8 cellular contexts compared by ENCODE assay signal in genomic region chr17:35947156-35947585, GRCh38. TPM values are rescaled to one million over a fixed set of nuclear protein-coding genes. Genes with fewer than 3 reads are reported as not detected.
DNase-seq lines count a peak whose midpoint lies in the region; ATAC-seq and TF ChIP-seq lines count a peak whose summit lies in the region.

No MANE protein-coding gene starts in this region.

- H3K9me3 ChIP-seq in OCI-LY1 (ENCODE audit: low read length) (no peaks in the 10 kb centered on the region), gastroesophageal sphincter (no peaks in the 10 kb centered on the region)

- H4K20me1 ChIP-seq in OCI-LY1 (ENCODE audit: insufficient read depth, low read length): no peaks in the 10 kb centered on the region

- no peaks in the 10 kb centered on the region for H3K9me3 Mint-ChIP-seq in activated T-cell treated with anti-CD3 and anti-CD28 coated beads, Interleukin-2, amount 50 U/mL, for 72 hours

- no peak for TF ChIP-seq POLR2A in gastroesophageal sphincter (IDR thresholded peaks at IDR 0.05)

- no peaks in the 10 kb centered on the region for H3F3A ChIP-seq in OCI-LY1 (ENCODE audit: insufficient read depth, low read length)

- peak; percentile 50 for DNase-seq in CMK (ENCODE audit: low read depth)
- DNase-seq in HK-2 (ENCODE audit: unreplicated experiment): peak; percentile 38
- peak; percentile 52 to 55 for DNase-seq in activated T-cell treated with anti-CD3 and anti-CD28 coated beads, Interleukin-2, amount 50 U/mL, for 72 hours
- peak; percentile 54 for DNase-seq in retina
- no peak for DNase-seq in posterior vena cava (ENCODE audit: low spot score)
- DNase-seq in T1000 (lab: John Stamatoyannopoulos, UW): no peak

- no peaks in the 10 kb centered on the region for H3K9me2 ChIP-seq in OCI-LY1 (ENCODE audit: low read depth, low read length)

- no peak overlapping the region for H3K27ac Mint-ChIP-seq in activated T-cell treated with anti-CD3 and anti-CD28 coated beads, Interleukin-2, amount 50 U/mL, for 72 hours

- TF ChIP-seq EP300 in gastroesophageal sphincter (IDR thresholded peaks at IDR 0.05): no peak

- H3K27ac ChIP-seq in OCI-LY1 (ENCODE audit: low read depth, low read length, poor library complexity, severe bottlenecking): no peak overlapping the region
- no peak overlapping the region for H3K27ac ChIP-seq in gastroesophageal sphincter

- no peaks in the 10 kb centered on the region for H3K27me3 Mint-ChIP-seq in activated T-cell treated with anti-CD3 and anti-CD28 coated beads, Interleukin-2, amount 50 U/mL, for 72 hours (ENCODE audit: low read depth)

- H3K79me2 ChIP-seq in OCI-LY1 (ENCODE audit: insufficient read depth, low read length): no peaks in the 10 kb centered on the region

- H3K4me2 ChIP-seq in OCI-LY1 (ENCODE audit: low read length): no peak overlapping the region

- no peaks in the 10 kb centered on the region for H3K27me3 ChIP-seq in OCI-LY1 (ENCODE audit: insufficient read depth, low read length)
- H3K27me3 ChIP-seq in gastroesophageal sphincter: peaks cover 3% of the 10 kb centered on the region

- WGBS in gastroesophageal sphincter (ENCODE audit: low coverage in 1 of 2), 2 donors: 2 to 34% methylated on average over 7 to 12 of the region's 12 CpGs

- H3K9ac ChIP-seq in OCI-LY1 (ENCODE audit: low read length): no peak overlapping the region

- no peak overlapping the region for H3K4me3 Mint-ChIP-seq in activated T-cell treated with anti-CD3 and anti-CD28 coated beads, Interleukin-2, amount 50 U/mL, for 72 hours

- peak; percentile 51 to 69 for ATAC-seq in activated T-cell treated with anti-CD3 and anti-CD28 coated beads, Interleukin-2, amount 50 U/mL, for 72 hours (replicated peaks in 1 of 2)
- no peak for ATAC-seq in gastroesophageal sphincter

- H3K4me1 ChIP-seq in OCI-LY1 (ENCODE audit: insufficient read depth, low read length, severe bottlenecking) (no peaks in the 10 kb centered on the region), gastroesophageal sphincter (no peaks in the 10 kb centered on the region)

- H2AFZ ChIP-seq in OCI-LY1 (ENCODE audit: low read length): no peak overlapping the region

- TF ChIP-seq CTCF in OCI-LY1 (IDR thresholded peaks at IDR 0.05; ENCODE audit: low read length) (peak; percentile 71), gastroesophageal sphincter (IDR thresholded peaks at IDR 0.05) (peak; percentile 45 to 68 (median 57))

- H3K36me3 ChIP-seq in OCI-LY1 (ENCODE audit: insufficient read depth, low read length): no peaks in the 10 kb centered on the region
- H3K36me3 ChIP-seq in gastroesophageal sphincter: no peaks in the 10 kb centered on the region

- intact Hi-C loops in posterior vena cava (cut with DNase I): no loop called here

- H3K36me3 Mint-ChIP-seq in activated T-cell treated with anti-CD3 and anti-CD28 coated beads, Interleukin-2, amount 50 U/mL, for 72 hours (ENCODE audit: insufficient read depth in 2 of 2): no peaks in the 10 kb centered on the region

- H3K4me1 Mint-ChIP-seq in activated T-cell treated with anti-CD3 and anti-CD28 coated beads, Interleukin-2, amount 50 U/mL, for 72 hours (ENCODE audit: low read depth): no peaks in the 10 kb centered on the region

- H3K4me3 ChIP-seq in OCI-LY1 (ENCODE audit: low read depth, low read length, poor library complexity, severe bottlenecking) (no peak overlapping the region), gastroesophageal sphincter (no peak overlapping the region)

RNA-seq across cellular contexts. Expression of gene LYZL6, which starts 3.7 kb away (rescaled TPM):
- total RNA-seq in activated T-cell treated with anti-CD3 and anti-CD28 coated beads, Interleukin-2, amount 50 U/mL, for 72 hours: not detected
- total RNA-seq in gastroesophageal sphincter: not detected
- not detected for total RNA-seq in posterior vena cava

RNA-seq across cellular contexts. Expression of gene RDM1, which starts 16.6 kb away (rescaled TPM):
- 1 to 10 TPM; 7.6 to 8.4 TPM for total RNA-seq in activated T-cell treated with anti-CD3 and anti-CD28 coated beads, Interleukin-2, amount 50 U/mL, for 72 hours
- total RNA-seq in gastroesophageal sphincter: under 1 TPM in 1 of 4 donors, not detected in 3; 0.79 TPM
- total RNA-seq in posterior vena cava: not detected

RNA-seq across cellular contexts. Expression of gene CCL16, which starts 34.1 kb away (rescaled TPM):
- not detected for total RNA-seq in activated T-cell treated with anti-CD3 and anti-CD28 coated beads, Interleukin-2, amount 50 U/mL, for 72 hours
- total RNA-seq in gastroesophageal sphincter (not detected), posterior vena cava (under 1 TPM in 1 of 2 donors, not detected in 1; 0.69 TPM)

RNA-seq across cellular contexts. Expression of gene CCL14, which starts 39.4 kb away (rescaled TPM):
- total RNA-seq in activated T-cell treated with anti-CD3 and anti-CD28 coated beads, Interleukin-2, amount 50 U/mL, for 72 hours: not detected
- 10 to 100 TPM in 3 of 4 donors, 1 to 10 TPM in 1; 6.5 to 57.5 (median 38.0) TPM for total RNA-seq in gastroesophageal sphincter
- total RNA-seq in posterior vena cava: 100 to 1,000 TPM in 1 of 2 donors, 10 to 100 TPM in 1; 22.6 to 104 TPM

RNA-seq across cellular contexts. Expression of gene CCL15, which starts 54.2 kb away (rescaled TPM):
- total RNA-seq in activated T-cell treated with anti-CD3 and anti-CD28 coated beads, Interleukin-2, amount 50 U/mL, for 72 hours: not detected
- total RNA-seq in gastroesophageal sphincter: not detected
- not detected for total RNA-seq in posterior vena cava

Comparison
In these comparisons a context has a peak if more than half of its experiments do, and no peak if none do; other contexts are left out.
1. DNase-seq: peak in CMK (single experiment), HK-2 (single experiment), activated T-cell treated with anti-CD3 and anti-CD28 coated beads, Interleukin-2, amount 50 U/mL, for 72 hours (2 of 2) and retina (single experiment); none in posterior vena cava (single experiment) and T1000 (single experiment).
2. RNA of gene RDM1, which starts 16.6 kb away (total RNA-seq): 7.6 to 8.4 TPM in activated T-cell treated with anti-CD3 and anti-CD28 coated beads, Interleukin-2, amount 50 U/mL, for 72 hours; 0.79 TPM in gastroesophageal sphincter and not detected in posterior vena cava; every median in the first group is over 4 times any median in the second.